ENCODE assay signal across 2 cellular contexts in the genomic region with DNA sequence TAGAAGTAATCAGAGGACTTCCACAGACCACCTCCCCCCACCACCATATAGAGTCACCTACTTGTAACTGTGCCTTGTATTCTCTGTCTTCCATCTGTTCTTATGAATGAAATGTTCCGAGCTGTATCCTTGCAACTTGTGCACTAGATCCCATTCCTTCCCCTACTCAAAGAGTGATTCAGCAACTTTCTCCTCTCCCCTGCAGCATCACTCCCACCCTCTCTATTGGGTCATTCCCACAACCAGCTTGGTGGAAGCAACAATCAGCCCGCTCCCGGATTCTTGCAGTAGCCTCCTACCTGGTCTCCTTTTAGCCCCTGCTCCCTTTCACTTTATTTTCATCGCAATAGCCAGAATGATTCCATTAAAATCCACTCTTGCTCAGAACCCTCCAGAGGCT.
TF ChIP-seq lines count a peak whose summit lies in the region.

No MANE protein-coding gene starts in this region.

TF ChIP-seq in GM23338, 12 proteins besides CTCF, POLR2A, EP300 and RAD21 (continued from another document):
- TF ChIP-seq, protein P1, sequence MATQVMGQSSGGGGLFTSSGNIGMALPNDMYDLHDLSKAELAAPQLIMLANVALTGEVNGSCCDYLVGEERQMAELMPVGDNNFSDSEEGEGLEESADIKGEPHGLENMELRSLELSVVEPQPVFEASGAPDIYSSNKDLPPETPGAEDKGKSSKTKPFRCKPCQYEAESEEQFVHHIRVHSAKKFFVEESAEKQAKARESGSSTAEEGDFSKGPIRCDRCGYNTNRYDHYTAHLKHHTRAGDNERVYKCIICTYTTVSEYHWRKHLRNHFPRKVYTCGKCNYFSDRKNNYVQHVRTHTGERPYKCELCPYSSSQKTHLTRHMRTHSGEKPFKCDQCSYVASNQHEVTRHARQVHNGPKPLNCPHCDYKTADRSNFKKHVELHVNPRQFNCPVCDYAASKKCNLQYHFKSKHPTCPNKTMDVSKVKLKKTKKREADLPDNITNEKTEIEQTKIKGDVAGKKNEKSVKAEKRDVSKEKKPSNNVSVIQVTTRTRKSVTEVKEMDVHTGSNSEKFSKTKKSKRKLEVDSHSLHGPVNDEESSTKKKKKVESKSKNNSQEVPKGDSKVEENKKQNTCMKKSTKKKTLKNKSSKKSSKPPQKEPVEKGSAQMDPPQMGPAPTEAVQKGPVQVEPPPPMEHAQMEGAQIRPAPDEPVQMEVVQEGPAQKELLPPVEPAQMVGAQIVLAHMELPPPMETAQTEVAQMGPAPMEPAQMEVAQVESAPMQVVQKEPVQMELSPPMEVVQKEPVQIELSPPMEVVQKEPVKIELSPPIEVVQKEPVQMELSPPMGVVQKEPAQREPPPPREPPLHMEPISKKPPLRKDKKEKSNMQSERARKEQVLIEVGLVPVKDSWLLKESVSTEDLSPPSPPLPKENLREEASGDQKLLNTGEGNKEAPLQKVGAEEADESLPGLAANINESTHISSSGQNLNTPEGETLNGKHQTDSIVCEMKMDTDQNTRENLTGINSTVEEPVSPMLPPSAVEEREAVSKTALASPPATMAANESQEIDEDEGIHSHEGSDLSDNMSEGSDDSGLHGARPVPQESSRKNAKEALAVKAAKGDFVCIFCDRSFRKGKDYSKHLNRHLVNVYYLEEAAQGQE (IDR thresholded peaks at IDR 0.05; ENCODE audit: unreplicated experiment), result no peak
- TF ChIP-seq, protein P2, sequence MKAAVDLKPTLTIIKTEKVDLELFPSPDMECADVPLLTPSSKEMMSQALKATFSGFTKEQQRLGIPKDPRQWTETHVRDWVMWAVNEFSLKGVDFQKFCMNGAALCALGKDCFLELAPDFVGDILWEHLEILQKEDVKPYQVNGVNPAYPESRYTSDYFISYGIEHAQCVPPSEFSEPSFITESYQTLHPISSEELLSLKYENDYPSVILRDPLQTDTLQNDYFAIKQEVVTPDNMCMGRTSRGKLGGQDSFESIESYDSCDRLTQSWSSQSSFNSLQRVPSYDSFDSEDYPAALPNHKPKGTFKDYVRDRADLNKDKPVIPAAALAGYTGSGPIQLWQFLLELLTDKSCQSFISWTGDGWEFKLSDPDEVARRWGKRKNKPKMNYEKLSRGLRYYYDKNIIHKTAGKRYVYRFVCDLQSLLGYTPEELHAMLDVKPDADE (IDR thresholded peaks at IDR 0.05), result no peak
- TF ChIP-seq ZNF331 (CRISPR knock-in tag; IDR thresholded peaks at IDR 0.05; ENCODE audit: low read depth) (no peak), STAT1 (IDR thresholded peaks at IDR 0.05; ENCODE audit: unreplicated experiment) (no peak), CREB1 (CRISPR knock-in tag; IDR thresholded peaks at IDR 0.05; ENCODE audit: low read depth) (no peak), ZNF114 (CRISPR knock-in tag; IDR thresholded peaks at IDR 0.05) (no peak), JUNB (IDR thresholded peaks at IDR 0.05; ENCODE audit: unreplicated experiment) (no peak), NANOG (IDR thresholded peaks at IDR 0.05; ENCODE audit: borderline replicate concordance) (no peak), EZH2 (IDR thresholded peaks at IDR 0.05; ENCODE audit: low read depth, unreplicated experiment) (no peak)
- TF ChIP-seq, protein P3, sequence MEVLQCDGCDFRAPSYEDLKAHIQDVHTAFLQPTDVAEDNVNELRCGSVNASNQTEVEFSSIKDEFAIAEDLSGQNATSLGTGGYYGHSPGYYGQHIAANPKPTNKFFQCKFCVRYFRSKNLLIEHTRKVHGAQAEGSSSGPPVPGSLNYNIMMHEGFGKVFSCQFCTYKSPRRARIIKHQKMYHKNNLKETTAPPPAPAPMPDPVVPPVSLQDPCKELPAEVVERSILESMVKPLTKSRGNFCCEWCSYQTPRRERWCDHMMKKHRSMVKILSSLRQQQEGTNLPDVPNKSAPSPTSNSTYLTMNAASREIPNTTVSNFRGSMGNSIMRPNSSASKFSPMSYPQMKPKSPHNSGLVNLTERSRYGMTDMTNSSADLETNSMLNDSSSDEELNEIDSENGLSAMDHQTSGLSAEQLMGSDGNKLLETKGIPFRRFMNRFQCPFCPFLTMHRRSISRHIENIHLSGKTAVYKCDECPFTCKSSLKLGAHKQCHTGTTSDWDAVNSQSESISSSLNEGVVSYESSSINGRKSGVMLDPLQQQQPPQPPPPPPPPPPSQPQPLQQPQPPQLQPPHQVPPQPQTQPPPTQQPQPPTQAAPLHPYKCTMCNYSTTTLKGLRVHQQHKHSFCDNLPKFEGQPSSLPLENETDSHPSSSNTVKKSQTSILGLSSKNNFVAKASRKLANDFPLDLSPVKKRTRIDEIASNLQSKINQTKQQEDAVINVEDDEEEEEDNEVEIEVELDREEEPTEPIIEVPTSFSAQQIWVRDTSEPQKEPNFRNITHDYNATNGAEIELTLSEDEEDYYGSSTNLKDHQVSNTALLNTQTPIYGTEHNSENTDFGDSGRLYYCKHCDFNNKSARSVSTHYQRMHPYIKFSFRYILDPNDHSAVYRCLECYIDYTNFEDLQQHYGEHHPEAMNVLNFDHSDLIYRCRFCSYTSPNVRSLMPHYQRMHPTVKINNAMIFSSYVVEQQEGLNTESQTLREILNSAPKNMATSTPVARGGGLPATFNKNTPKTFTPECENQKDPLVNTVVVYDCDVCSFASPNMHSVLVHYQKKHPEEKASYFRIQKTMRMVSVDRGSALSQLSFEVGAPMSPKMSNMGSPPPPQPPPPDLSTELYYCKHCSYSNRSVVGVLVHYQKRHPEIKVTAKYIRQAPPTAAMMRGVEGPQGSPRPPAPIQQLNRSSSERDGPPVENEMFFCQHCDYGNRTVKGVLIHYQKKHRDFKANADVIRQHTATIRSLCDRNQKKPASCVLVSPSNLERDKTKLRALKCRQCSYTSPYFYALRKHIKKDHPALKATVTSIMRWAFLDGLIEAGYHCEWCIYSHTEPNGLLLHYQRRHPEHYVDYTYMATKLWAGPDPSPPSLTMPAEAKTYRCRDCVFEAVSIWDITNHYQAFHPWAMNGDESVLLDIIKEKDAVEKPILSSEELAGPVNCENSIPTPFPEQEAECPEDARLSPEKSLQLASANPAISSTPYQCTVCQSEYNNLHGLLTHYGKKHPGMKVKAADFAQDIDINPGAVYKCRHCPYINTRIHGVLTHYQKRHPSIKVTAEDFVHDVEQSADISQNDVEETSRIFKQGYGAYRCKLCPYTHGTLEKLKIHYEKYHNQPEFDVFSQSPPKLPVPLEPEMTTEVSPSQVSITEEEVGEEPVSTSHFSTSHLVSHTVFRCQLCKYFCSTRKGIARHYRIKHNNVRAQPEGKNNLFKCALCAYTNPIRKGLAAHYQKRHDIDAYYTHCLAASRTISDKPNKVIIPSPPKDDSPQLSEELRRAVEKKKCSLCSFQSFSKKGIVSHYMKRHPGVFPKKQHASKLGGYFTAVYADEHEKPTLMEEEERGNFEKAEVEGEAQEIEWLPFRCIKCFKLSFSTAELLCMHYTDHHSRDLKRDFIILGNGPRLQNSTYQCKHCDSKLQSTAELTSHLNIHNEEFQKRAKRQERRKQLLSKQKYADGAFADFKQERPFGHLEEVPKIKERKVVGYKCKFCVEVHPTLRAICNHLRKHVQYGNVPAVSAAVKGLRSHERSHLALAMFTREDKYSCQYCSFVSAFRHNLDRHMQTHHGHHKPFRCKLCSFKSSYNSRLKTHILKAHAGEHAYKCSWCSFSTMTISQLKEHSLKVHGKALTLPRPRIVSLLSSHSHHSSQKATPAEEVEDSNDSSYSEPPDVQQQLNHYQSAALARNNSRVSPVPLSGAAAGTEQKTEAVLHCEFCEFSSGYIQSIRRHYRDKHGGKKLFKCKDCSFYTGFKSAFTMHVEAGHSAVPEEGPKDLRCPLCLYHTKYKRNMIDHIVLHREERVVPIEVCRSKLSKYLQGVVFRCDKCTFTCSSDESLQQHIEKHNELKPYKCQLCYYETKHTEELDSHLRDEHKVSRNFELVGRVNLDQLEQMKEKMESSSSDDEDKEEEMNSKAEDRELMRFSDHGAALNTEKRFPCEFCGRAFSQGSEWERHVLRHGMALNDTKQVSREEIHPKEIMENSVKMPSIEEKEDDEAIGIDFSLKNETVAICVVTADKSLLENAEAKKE (CRISPR knock-in tag; IDR thresholded peaks at IDR 0.05), result no peak

TF ChIP-seq in IMR-90, 13 proteins besides CTCF, POLR2A, EP300 and RAD21 (continued from another document):
- TF ChIP-seq NFE2L2 (IDR thresholded peaks at IDR 0.05; ENCODE audit: low read depth, low read length), result peak; percentile 24; the same call in 1 of the 2 replicates
